Comparison of ENCODE assay signal across 1 cellular context in genomic region chr5:81361600-81361999, GRCh38.
TF ChIP-seq lines count a peak whose summit lies in the region.

No MANE protein-coding gene starts in this region.

TF ChIP-seq in liver, 16 proteins besides CTCF, POLR2A, EP300 and RAD21 (continued from another document):
- TF ChIP-seq REST (IDR thresholded peaks at IDR 0.05) (peak; percentile 48), ATF3 (IDR thresholded peaks at IDR 0.05) (no peak), FOXA1 (IDR thresholded peaks at IDR 0.05) (no peak), RXRA (IDR thresholded peaks at IDR 0.05) (peak; percentile 50 to 77), NR2F2 (IDR thresholded peaks at IDR 0.05) (no peak), SP1 (IDR thresholded peaks at IDR 0.05) (peak; percentile 37), TAF1 (conservative IDR thresholded peaks at IDR 0.05) (peak; percentile 29), MAX (IDR thresholded peaks at IDR 0.05) (no peak), ZBTB33 (IDR thresholded peaks at IDR 0.05) (peak; percentile 57), JUND (IDR thresholded peaks at IDR 0.05) (peak in 1 of 2 donors; percentile 34)
